Comparison of ENCODE assay signal across 20 cellular contexts in the genomic region with DNA sequence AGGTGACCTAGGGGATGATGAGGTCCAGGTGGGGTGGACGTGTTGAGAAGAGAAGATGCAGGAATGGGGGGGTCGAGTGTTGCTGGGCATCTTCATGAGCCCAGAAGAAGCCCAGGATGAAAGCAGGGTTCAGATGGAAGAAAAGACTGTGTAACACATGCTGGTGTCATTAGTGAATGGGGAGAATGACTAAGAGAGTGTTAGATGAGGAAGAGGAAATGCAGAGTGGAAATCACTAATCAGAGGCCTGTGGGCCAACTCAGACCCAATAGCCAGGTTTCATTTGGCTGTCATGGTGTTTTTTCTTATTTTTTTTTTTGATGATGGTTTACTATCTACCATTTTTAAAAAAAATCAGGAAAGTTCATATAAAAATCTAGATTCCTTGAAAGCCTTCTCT.
DNase-seq lines count a peak whose midpoint lies in the region; ATAC-seq, FAIRE-seq and TF ChIP-seq lines count a peak whose summit lies in the region.
"Had no signal": no experiment of that assay in that cellular context is flagged by ENCODE, and none has a peak within 500 bp of the region (broad histone marks: within the 10 kb centered on the region; RNA-seq: fewer than 3 reads in every experiment).

No MANE protein-coding gene starts in this region.

- H3K79me2 ChIP-seq in H1 (ENCODE audit: control insufficient read depth in 1 of 2, insufficient read depth in 2 of 2, low read length in 2 of 2) (no peaks in the 10 kb centered on the region), trophoblast cell (ENCODE audit: control insufficient read depth, insufficient read depth, low read length, poor library complexity) (peaks cover 2% of the 10 kb centered on the region)

- H3K27ac ChIP-seq in H1 (ENCODE audit: low read depth, low read length) (no peak overlapping the region), trophoblast cell (ENCODE audit: low read depth, low read length) (no peak overlapping the region)

- no peak for TF ChIP-seq EP300 in H1 (IDR thresholded peaks at IDR 0.05; ENCODE audit: borderline replicate concordance in 1 of 2, low read depth in 2 of 2, low read length in 2 of 2)

- H3K4me1 ChIP-seq in H1 (replicated peaks in 1 of 4; ENCODE audit: control insufficient read depth in 3 of 4, insufficient read depth in 4 of 4, low read length in 3 of 4) (peaks cover 9 to 26% (median 21%) of the 10 kb centered on the region in 4 experiments), trophoblast cell (ENCODE audit: control insufficient read depth in 1 of 2, insufficient read depth in 2 of 2, low read length in 2 of 2) (peaks cover 22 to 31% of the 10 kb centered on the region in 2 experiments)

- H3K4ac ChIP-seq in H1 (replicated peaks; ENCODE audit: insufficient read length, low read depth, low read length) (no peak overlapping the region), trophoblast cell (ENCODE audit: low read depth, low read length) (no peak overlapping the region)

- H4K91ac ChIP-seq in H1 (replicated peaks; ENCODE audit: insufficient read length, low read length) (no peak overlapping the region), trophoblast cell (ENCODE audit: low read depth, low read length) (no peak overlapping the region)

- no peak overlapping the region for H2AFZ ChIP-seq in H1 (ENCODE audit: low read length)
- H2AFZ ChIP-seq in trophoblast cell (ENCODE audit: insufficient read depth, low read length, poor library complexity), result no peak overlapping the region
- H2AFZ ChIP-seq: GM23338 had no signal

- no peak overlapping the region for H3K56ac ChIP-seq in H1 (replicated peaks; ENCODE audit: insufficient read length, low read depth, low read length)

- no peaks in the 10 kb centered on the region for H4K20me1 ChIP-seq in H1 (replicated peaks in 1 of 2; ENCODE audit: control insufficient read depth in 1 of 2, insufficient read depth in 2 of 2, low read length in 2 of 2)
- H4K20me1 ChIP-seq: BLaER1 treated with 17β-estradiol and CSF1 and Interleukin-3, amounts not matched to agents 10 nM and 100 nM had no signal

- H2AK5ac ChIP-seq in H1 (ENCODE audit: low read depth, low read length) (no peak overlapping the region), trophoblast cell (ENCODE audit: low read length) (no peak overlapping the region)

- ATAC-seq in activated naive CD8-positive, alpha-beta T cell treated with anti-CD3 and anti-CD28 coated beads, Interleukin-2, amount 50 U/mL, for 24 hours, result peak; percentile 53
- no peak for ATAC-seq in GM19324 (IDR thresholded peaks at IDR 0.05; ENCODE audit: low FRiP score, unreplicated experiment)
- ATAC-seq: GM23338 had no signal

- no peak overlapping the region for H3K18ac ChIP-seq in H1 (ENCODE audit: extremely low read depth, low read length)
- H3K18ac ChIP-seq in trophoblast cell (ENCODE audit: low read length), result no peak overlapping the region

- no peak overlapping the region for H2BK120ac ChIP-seq in H1 (replicated peaks; ENCODE audit: low read depth, low read length)
- H2BK120ac ChIP-seq in trophoblast cell (ENCODE audit: insufficient read depth, low read length, poor library complexity), result peak overlapping the region; percentile 1

- POLR2A ChIA-PET in H1 (lab: Charles Lee; ENCODE audit: partially characterized antibody), result no interaction called here

- H3K9me3 ChIP-seq in H1 (ENCODE audit: insufficient read depth in 2 of 2, low read depth in 1 of 2, low read length in 1 of 2), result no peaks in the 10 kb centered on the region
- H3K9me3 ChIP-seq in trophoblast cell (ENCODE audit: insufficient read depth, low read depth, low read length), result no peaks in the 10 kb centered on the region
- H3K9me3 ChIP-seq: BLaER1 treated with 17β-estradiol and CSF1 and Interleukin-3, amounts not matched to agents 10 nM and 100 nM had no signal

- H3K4me2 ChIP-seq in H1 (ENCODE audit: insufficient read depth in 1 of 2, low read depth in 2 of 2, low read length in 2 of 2), result no peak overlapping the region
- no peak overlapping the region for H3K4me2 ChIP-seq in trophoblast cell (ENCODE audit: low read length)
- H3K4me2 ChIP-seq: GM23338 had no signal

- no peak overlapping the region for H3K14ac ChIP-seq in H1 (ENCODE audit: insufficient read length)
- no peak overlapping the region for H3K14ac ChIP-seq in trophoblast cell (ENCODE audit: low read length)

- H3K9ac ChIP-seq in H1 (replicated peaks in 1 of 4; ENCODE audit: extremely low read depth in 1 of 4, low read depth in 3 of 4, low read length in 3 of 4), result no peak overlapping the region
- no peak overlapping the region for H3K9ac ChIP-seq in trophoblast cell (ENCODE audit: low read length)

- H3K36me3 ChIP-seq in H1 (ENCODE audit: control insufficient read depth in 2 of 4, insufficient read depth in 4 of 4, low read length in 3 of 4) (no peaks in the 10 kb centered on the region), trophoblast cell (ENCODE audit: control insufficient read depth in 1 of 2, insufficient read depth in 2 of 2, low read length in 2 of 2) (no peaks in the 10 kb centered on the region)
- H3K36me3 ChIP-seq: BLaER1 treated with 17β-estradiol and CSF1 and Interleukin-3, amounts not matched to agents 10 nM and 100 nM had no signal

- H3K36me3 Mint-ChIP-seq in activated naive CD8-positive, alpha-beta T cell treated with anti-CD3 and anti-CD28 coated beads, Interleukin-2, amount 50 U/mL, for 24 hours (ENCODE audit: low read depth), result no peaks in the 10 kb centered on the region
- no peaks in the 10 kb centered on the region for H3K36me3 Mint-ChIP-seq in activated naive CD8-positive, alpha-beta T cell treated with anti-CD3 and anti-CD28 coated beads for 36 hours
- H3K36me3 Mint-ChIP-seq: CD8-positive, alpha-beta memory T cell had no signal

- no peaks in the 10 kb centered on the region for H3K9me3 Mint-ChIP-seq in activated naive CD8-positive, alpha-beta T cell treated with anti-CD3 and anti-CD28 coated beads, Interleukin-2, amount 50 U/mL, for 24 hours
- no peaks in the 10 kb centered on the region for H3K9me3 Mint-ChIP-seq in activated naive CD8-positive, alpha-beta T cell treated with anti-CD3 and anti-CD28 coated beads for 36 hours
- H3K9me3 Mint-ChIP-seq: CD8-positive, alpha-beta memory T cell; GM23338 had no signal

- H3K23ac ChIP-seq in H1 (ENCODE audit: insufficient read length) (no peak overlapping the region), trophoblast cell (ENCODE audit: low read length) (no peak overlapping the region)

- no peak for DNase-seq in activated naive CD8-positive, alpha-beta T cell treated with anti-CD3 and anti-CD28 coated beads, Interleukin-2, amount 50 U/mL, for 24 hours
- DNase-seq in activated naive CD8-positive, alpha-beta T cell treated with anti-CD3 and anti-CD28 coated beads for 36 hours, result no peak
- peak; percentile 47 for DNase-seq in M059J (ENCODE audit: low read depth)
- no peak for DNase-seq in H1 (ENCODE audit: low read depth in 1 of 2, low spot score in 2 of 2)
- DNase-seq in trophoblast cell, result no peak
- DNase-seq in NCI-H524 treated with DMSO at 0.1 percent for 48 hours (lab: John Stamatoyannopoulos, UW), result no peak
- DNase-seq in nucleus accumbens (lab: John Stamatoyannopoulos, UW), result no peak
- DNase-seq: CD8-positive, alpha-beta memory T cell; DMS79; KG1; NCI-H1092; NCI-H146; NCI-H2081; NCI-H510A had no signal

- no peak for TF ChIP-seq CTCF in H1 (IDR thresholded peaks at IDR 0.05; ENCODE audit: control extremely low read depth in 1 of 3, insufficient read depth in 1 of 3, low read depth in 1 of 3, low read length in 3 of 3)

- CTCF ChIA-PET in H1 (lab: Charles Lee; ENCODE audit: partially characterized antibody), result no interaction called here

- H3K23me2 ChIP-seq in H1 (ENCODE audit: low read depth, low read length), result no peaks in the 10 kb centered on the region

- TF ChIP-seq POLR2A in H1 (IDR thresholded peaks at IDR 0.05; ENCODE audit: control extremely low read depth in 1 of 2, low read depth in 2 of 2, low read length in 2 of 2), result no peak

- no peak overlapping the region for H3K27ac Mint-ChIP-seq in activated naive CD8-positive, alpha-beta T cell treated with anti-CD3 and anti-CD28 coated beads, Interleukin-2, amount 50 U/mL, for 24 hours
- H3K27ac Mint-ChIP-seq in activated naive CD8-positive, alpha-beta T cell treated with anti-CD3 and anti-CD28 coated beads for 36 hours, result no peak overlapping the region
- H3K27ac Mint-ChIP-seq: CD8-positive, alpha-beta memory T cell; GM23338 had no signal

- H3K4me1 Mint-ChIP-seq in activated naive CD8-positive, alpha-beta T cell treated with anti-CD3 and anti-CD28 coated beads, Interleukin-2, amount 50 U/mL, for 24 hours, result no peaks in the 10 kb centered on the region
- no peaks in the 10 kb centered on the region for H3K4me1 Mint-ChIP-seq in activated naive CD8-positive, alpha-beta T cell treated with anti-CD3 and anti-CD28 coated beads for 36 hours
- H3K4me1 Mint-ChIP-seq: CD8-positive, alpha-beta memory T cell had no signal

- 70% methylated on average over 2 of the region's 2 CpGs; no CpG with 5 or more reads in 1 of the 2 experiments for WGBS in H1 (ENCODE audit: extremely low coverage in 1 of 2, insufficient coverage in 1 of 2, insufficient read length in 1 of 2, insufficient replicate concordance in 2 of 2, low coverage in 1 of 2, low lambda C conversion rate in 2 of 2, missing lambda C conversion rate in 1 of 2), 2 experiments
- WGBS in trophoblast cell (ENCODE audit: extremely low coverage, insufficient coverage, insufficient read length), result no CpG with 5 or more reads among the region's 2 CpGs

- H2BK5ac ChIP-seq in H1 (ENCODE audit: low read depth, low read length), result no peak overlapping the region
- no peak overlapping the region for H2BK5ac ChIP-seq in trophoblast cell (ENCODE audit: low read depth, low read length, poor library complexity)

- H2BK12ac ChIP-seq in H1 (ENCODE audit: low read depth, low read length) (no peak overlapping the region; the same call in 1 of the 2 replicates), trophoblast cell (ENCODE audit: low read length) (no peak overlapping the region)

- no peaks in the 10 kb centered on the region for H3K27me3 ChIP-seq in H1 (replicated peaks in 1 of 4; ENCODE audit: control insufficient read depth in 3 of 4, extremely low read depth in 1 of 4, insufficient read depth in 3 of 4, low read length in 3 of 4)
- no peaks in the 10 kb centered on the region for H3K27me3 ChIP-seq in trophoblast cell (ENCODE audit: insufficient read depth, low read length)
- H3K27me3 ChIP-seq: BLaER1 treated with 17β-estradiol and CSF1 and Interleukin-3, amounts not matched to agents 10 nM and 100 nM had no signal

- H3K4me3 ChIP-seq in H1 (ENCODE audit: extremely low read depth in 1 of 4, insufficient read depth in 2 of 4, low read depth in 3 of 4, low read length in 4 of 4), result no peak overlapping the region
- no peak overlapping the region for H3K4me3 ChIP-seq in trophoblast cell (ENCODE audit: low read depth, low read length)
- H3K4me3 ChIP-seq: BLaER1 treated with 17β-estradiol and CSF1 and Interleukin-3, amounts not matched to agents 10 nM and 100 nM; GM23338 had no signal

- H2BK20ac ChIP-seq in H1 (ENCODE audit: low read length), result peak overlapping the region; percentile 83; the same call in 1 of the 2 replicates

- H2BK15ac ChIP-seq in H1 (ENCODE audit: low read length), result no peak overlapping the region; the same call in 1 of the 2 replicates

- no peak overlapping the region for H3K4me3 Mint-ChIP-seq in activated naive CD8-positive, alpha-beta T cell treated with anti-CD3 and anti-CD28 coated beads, Interleukin-2, amount 50 U/mL, for 24 hours
- H3K4me3 Mint-ChIP-seq in activated naive CD8-positive, alpha-beta T cell treated with anti-CD3 and anti-CD28 coated beads for 36 hours, result no peak overlapping the region
- H3K4me3 Mint-ChIP-seq: CD8-positive, alpha-beta memory T cell; GM23338 had no signal

- H4K5ac ChIP-seq in H1 (ENCODE audit: insufficient read length, low read depth, low read length), result no peak overlapping the region

- peaks cover 2% of the 10 kb centered on the region for H3K27me3 Mint-ChIP-seq in activated naive CD8-positive, alpha-beta T cell treated with anti-CD3 and anti-CD28 coated beads, Interleukin-2, amount 50 U/mL, for 24 hours
- peaks cover 9% of the 10 kb centered on the region for H3K27me3 Mint-ChIP-seq in activated naive CD8-positive, alpha-beta T cell treated with anti-CD3 and anti-CD28 coated beads for 36 hours

- H4K8ac ChIP-seq in H1 (ENCODE audit: extremely low read depth, insufficient read depth, low read length), result no peak overlapping the region
- no peak overlapping the region for H4K8ac ChIP-seq in trophoblast cell (ENCODE audit: low read depth, low read length)

- H4K12ac ChIP-seq in trophoblast cell (ENCODE audit: low read depth, low read length), result no peak overlapping the region

- no peak for TF ChIP-seq RAD21 in H1 (IDR thresholded peaks at IDR 0.05 in 1 of 2, conservative IDR thresholded peaks at IDR 0.05 in 1 of 2; ENCODE audit: low read depth in 2 of 2, low read length in 2 of 2)

- no peak for FAIRE-seq in H1 (lab: Jason Lieb, UNC)
- FAIRE-seq: A204.1, D721Med, G401.6 had no signal

- H3K79me1 ChIP-seq in H1 (ENCODE audit: low read depth, low read length) (no peaks in the 10 kb centered on the region), trophoblast cell (ENCODE audit: low read length) (peaks cover 25% of the 10 kb centered on the region)
